In the genomic region with DNA sequence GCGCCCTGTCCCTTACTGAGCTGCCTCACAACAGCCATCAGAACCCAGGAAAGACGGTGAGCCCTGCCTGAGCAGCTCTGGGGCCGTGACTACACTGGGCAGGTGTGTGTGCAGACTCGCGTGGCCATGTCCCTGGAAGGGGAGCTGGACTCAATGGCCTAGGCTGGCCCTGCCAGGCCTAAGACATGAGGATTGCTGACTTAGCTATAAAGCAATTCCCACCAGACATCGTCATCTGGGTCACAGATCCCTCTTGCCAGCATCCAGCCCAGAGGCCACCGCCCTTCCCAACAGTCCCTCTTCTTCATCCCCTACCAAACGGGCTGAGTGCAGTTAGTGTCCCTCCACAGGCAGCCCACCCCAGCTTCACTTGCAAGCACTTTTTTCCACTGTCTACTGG, we compare ENCODE assay signal across 20 cellular contexts. TPM values are rescaled to one million over a fixed set of nuclear protein-coding genes. Genes with fewer than 3 reads are reported as not detected.
A peak's percentile ranks its signal among the peaks of the same experiment; 100 is the strongest.
DNase-seq lines count a peak whose midpoint lies in the region; ATAC-seq, FAIRE-seq and TF ChIP-seq lines count a peak whose summit lies in the region.
"Had no signal": no experiment of that assay in that cellular context is flagged by ENCODE, and none has a peak within 500 bp of the region (broad histone marks: within the 10 kb centered on the region; RNA-seq: fewer than 3 reads in every experiment).

No MANE protein-coding gene starts in this region.

- H3K36me3 Mint-ChIP-seq in activated naive CD8-positive, alpha-beta T cell = peaks cover 2% of the 10 kb centered on the region
- peaks cover 11 to 39% of the 10 kb centered on the region in 2 donors for H3K36me3 Mint-ChIP-seq in stimulated activated naive B cell treated with anti-CD40 and anti-IgM and Interleukin-4, amounts not matched to agents 10 μg/mL and 1 μg/mL and 100 μg/mL, for 72 hours

- H3K4me3 ChIP-seq in HepG2 (replicated peaks in 1 of 3; ENCODE audit: insufficient read depth in 1 of 3, low read depth in 2 of 3, low read length in 3 of 3) (no peak overlapping the region), right lobe of liver (no peak overlapping the region)
- H3K4me3 ChIP-seq: gastrocnemius medialis, smooth muscle cell had no signal

- H3K9me3 ChIP-seq in HepG2 (ENCODE audit: low read length) (no peaks in the 10 kb centered on the region), right lobe of liver (no peaks in the 10 kb centered on the region)
- H3K9me3 ChIP-seq: gastrocnemius medialis had no signal

- intact Hi-C loops in HepG2 (cut with micrococcal nuclease; ENCODE audit: unreplicated experiment) (no loop called here), right lobe of liver (cut with DNase I) (no loop called here)

- H3K36me3 ChIP-seq in HepG2 (replicated peaks in 1 of 2; ENCODE audit: control insufficient read depth in 1 of 2, insufficient read depth in 2 of 2, low read length in 2 of 2) (peaks cover 1 to 8% of the 10 kb centered on the region in 2 experiments; a peak in 1 of 5 replicates), right lobe of liver (no peaks in the 10 kb centered on the region)

- TF ChIP-seq CTCF in HepG2 (CRISPR knock-in tag; IDR thresholded peaks at IDR 0.05) (no peak), right lobe of liver (IDR thresholded peaks at IDR 0.05) (no peak)

- no peak for TF ChIP-seq RAD21 in HepG2 (CRISPR knock-in tag; IDR thresholded peaks at IDR 0.05)

- no peak overlapping the region for H2AFZ ChIP-seq in HepG2 (ENCODE audit: low read length)

- peaks cover 26% of the 10 kb centered on the region for H3K4me1 Mint-ChIP-seq in activated naive CD8-positive, alpha-beta T cell (ENCODE audit: low read depth)
- H3K4me1 Mint-ChIP-seq in stimulated activated naive B cell treated with anti-CD40 and anti-IgM and Interleukin-4, amounts not matched to agents 10 μg/mL and 1 μg/mL and 100 μg/mL, for 72 hours = peaks cover 36 to 44% of the 10 kb centered on the region in 2 donors

- no peaks in the 10 kb centered on the region for H3K9me3 Mint-ChIP-seq in activated naive CD8-positive, alpha-beta T cell (ENCODE audit: low read depth)
- no peaks in the 10 kb centered on the region for H3K9me3 Mint-ChIP-seq in stimulated activated naive B cell treated with anti-CD40 and anti-IgM and Interleukin-4, amounts not matched to agents 10 μg/mL and 1 μg/mL and 100 μg/mL, for 72 hours

- H3K27ac ChIP-seq in HepG2 (ENCODE audit: extremely low read length, insufficient read depth, low read length) (no peak overlapping the region), right lobe of liver (no peak overlapping the region)
- H3K27ac ChIP-seq: gastrocnemius medialis had no signal

- H3K4me1 ChIP-seq in HepG2 (ENCODE audit: insufficient read depth, low read length) (peaks cover 29% of the 10 kb centered on the region), right lobe of liver (peaks cover 0 to 21% (median 8%) of the 10 kb centered on the region in 4 donors)

- no peaks in the 10 kb centered on the region for H3K27me3 ChIP-seq in HepG2 (ENCODE audit: control insufficient read depth in 1 of 2, insufficient read depth in 2 of 2, low read length in 2 of 2)
- no peaks in the 10 kb centered on the region for H3K27me3 ChIP-seq in right lobe of liver
- H3K27me3 ChIP-seq: gastrocnemius medialis had no signal

- H3K27ac Mint-ChIP-seq in activated naive CD8-positive, alpha-beta T cell = peak overlapping the region; percentile 50
- peak overlapping the region; percentile 6 for H3K27ac Mint-ChIP-seq in stimulated activated naive B cell treated with anti-CD40 and anti-IgM and Interleukin-4, amounts not matched to agents 10 μg/mL and 1 μg/mL and 100 μg/mL, for 72 hours

- DNase-seq in HepG2 (ENCODE audit: low spot score) = no peak
- no peak for DNase-seq in right lobe of liver
- no peak for DNase-seq in stimulated activated naive B cell treated with anti-CD40 and anti-IgM and Interleukin-4, amounts not matched to agents 10 μg/mL and 1 μg/mL and 100 μg/mL, for 72 hours
- DNase-seq in superior temporal gyrus (ENCODE audit: extremely low spot score) = no peak
- DNase-seq: activated T-cell treated with anti-CD3 and anti-CD28 coated beads, Interleukin-2, amount 50 U/mL, for 1 hour; anterior cingulate cortex; gastrocnemius medialis; GF-D8; left ventricle myocardium superior; NCI-H187; NCI-H446; SHP77; stimulated activated naive CD8-positive, alpha-beta T cell treated with anti-CD3 and anti-CD28 coated beads, Interleukin-15, Interleukin-2, amounts not matched to agents 100 U/mL and 50 U/mL, for 24 hours; T-helper 2 cell had no signal

- H3K4me3 Mint-ChIP-seq in activated naive CD8-positive, alpha-beta T cell = peak overlapping the region; percentile 42
- H3K4me3 Mint-ChIP-seq in stimulated activated naive B cell treated with anti-CD40 and anti-IgM and Interleukin-4, amounts not matched to agents 10 μg/mL and 1 μg/mL and 100 μg/mL, for 72 hours = no peak overlapping the region

- WGBS in HepG2 (ENCODE audit: low lambda C conversion rate) = 93% methylated on average over 4 of the region's 8 CpGs
- 84% methylated on average over 7 of the region's 8 CpGs for WGBS in right lobe of liver (ENCODE audit: insufficient coverage, low coverage, low lambda C conversion rate, missing lambda C conversion rate)

- no peak overlapping the region for H3K4me2 ChIP-seq in HepG2 (ENCODE audit: low read depth, low read length)
- H3K4me2 ChIP-seq: smooth muscle cell had no signal

- ATAC-seq in HepG2 (no peak), right lobe of liver (no peak), GM19395 (IDR thresholded peaks at IDR 0.05; ENCODE audit: unreplicated experiment) (no peak)
- no peak for ATAC-seq in stimulated activated naive B cell treated with anti-CD40 and anti-IgM and Interleukin-4, amounts not matched to agents 10 μg/mL and 1 μg/mL and 100 μg/mL, for 72 hours (replicated peaks)
- ATAC-seq: gastrocnemius medialis; left ventricle myocardium superior; stimulated activated naive CD8-positive, alpha-beta T cell treated with anti-CD3 and anti-CD28 coated beads, Interleukin-15, Interleukin-2, amounts not matched to agents 100 U/mL and 50 U/mL, for 24 hours had no signal

- in situ Hi-C loops in HepG2 (cut with HindIII; ENCODE audit: extremely low pct_ligation_motif_present, low pct_unique_long_range_greater_than_20kb) = no loop called here

- H3K79me2 ChIP-seq in HepG2 (ENCODE audit: insufficient read depth, low read length) = peaks cover 9% of the 10 kb centered on the region

- TF ChIP-seq POLR2A in HepG2 (IDR thresholded peaks at IDR 0.05; ENCODE audit: insufficient read depth in 1 of 2, low read depth in 2 of 2, low read length in 2 of 2) = no peak
- no peak for TF ChIP-seq POLR2A in right lobe of liver (IDR thresholded peaks at IDR 0.05)

- no TSS peak for BruUV-seq in HepG2 (replicated peaks; lab: Mats Ljungman, UMichigan)

- POLR2A ChIA-PET in HepG2 (lab: Yijun Ruan, JAX) = no interaction called here

- no peak for FAIRE-seq in HepG2 (lab: Jason Lieb, UNC)
- FAIRE-seq: H54, HTR-8/SVneo had no signal

- no peak overlapping the region for H3K9ac ChIP-seq in HepG2 (ENCODE audit: insufficient read depth, low read depth, low read length)

- TF ChIP-seq EP300 in HepG2 (IDR thresholded peaks at IDR 0.05; ENCODE audit: low read depth in 2 of 2, low read length in 2 of 2) = no peak
- TF ChIP-seq EP300 in HepG2 (CRISPR knock-in tag; IDR thresholded peaks at IDR 0.05; ENCODE audit: borderline replicate concordance) = no peak

- H3K27me3 Mint-ChIP-seq in activated naive CD8-positive, alpha-beta T cell = no peaks in the 10 kb centered on the region
- no peaks in the 10 kb centered on the region for H3K27me3 Mint-ChIP-seq in stimulated activated naive B cell treated with anti-CD40 and anti-IgM and Interleukin-4, amounts not matched to agents 10 μg/mL and 1 μg/mL and 100 μg/mL, for 72 hours

- CTCF ChIA-PET in HepG2 (lab: Yijun Ruan, JAX; ENCODE audit: low intra/inter-chr PET ratio, low total read pairs) = no interaction called here

- H4K20me1 ChIP-seq in HepG2 (ENCODE audit: insufficient read depth, low read length) = no peaks in the 10 kb centered on the region

RNA-seq across cellular contexts. Expression of a gene that starts 3.7 kb away (rescaled TPM):
- total RNA-seq in HepG2 (2016; rRNA removed; fragmentation: Illumina TruSeq; extraction: Trizol) (51.1 and 51.7 TPM in 2 replicates), right lobe of liver (10 to 100 TPM; 36.1 to 56.2 (median 39.7) TPM)
- total RNA-seq in HepG2 (2016; cell fraction: cytosol; rRNA removed; fragmentation: Illumina TruSeq; extraction: Trizol; ENCODE audit: low read depth) = 55.8 and 62.5 TPM in 2 replicates
- 47.6 and 50.9 TPM in 2 replicates for total RNA-seq in HepG2 (2016; cell fraction: insoluble cytoplasmic fraction; rRNA removed; fragmentation: Illumina TruSeq; extraction: Trizol)
- total RNA-seq in HepG2 (2016; cell fraction: membrane; rRNA removed; fragmentation: Illumina TruSeq; extraction: Trizol) = 52.1 and 59.2 TPM in 2 replicates
- 27.3 and 30.2 TPM in 2 replicates for total RNA-seq in HepG2 (2016; cell fraction: nucleus; rRNA removed; fragmentation: Illumina TruSeq; extraction: Trizol)
- polyA plus RNA-seq in HepG2 (2011; rRNA removed) = 49.1 and 49.2 TPM in 2 replicates
- 61.9 and 80.7 TPM in 2 replicates for polyA plus RNA-seq in HepG2 (2011; cell fraction: cytosol; rRNA removed)
- polyA plus RNA-seq in HepG2 (2011; cell fraction: nucleus; rRNA removed) = 84.9 and 98.2 TPM in 2 replicates
- polyA plus RNA-seq in HepG2 (2012) = 45.4 and 52.3 TPM in 2 replicates
- polyA plus RNA-seq in HepG2 (2016; cell fraction: cytosol; fragmentation: Illumina TruSeq; extraction: Trizol; ENCODE audit: low read depth) = 168 and 195 TPM in 2 replicates
- polyA plus RNA-seq in HepG2 (2016; cell fraction: insoluble cytoplasmic fraction; fragmentation: Illumina TruSeq; extraction: Trizol; ENCODE audit: low read depth) = 99.2 and 109 TPM in 2 replicates
- polyA plus RNA-seq in HepG2 (2016; cell fraction: membrane; fragmentation: Illumina TruSeq; extraction: Trizol; ENCODE audit: low read depth) = 92.8 and 108 TPM in 2 replicates
- polyA plus RNA-seq in HepG2 (2016; cell fraction: nucleus; fragmentation: Illumina TruSeq; extraction: Trizol; ENCODE audit: insufficient read depth, low read depth) = 92.2 and 97.8 TPM in 2 replicates
- polyA minus RNA-seq in HepG2 (2011; rRNA and poly(A)+ RNA removed; ENCODE audit: low replicate concordance) = 30.3 and 98.8 TPM in 2 replicates
- 14.6 and 17.3 TPM in 2 replicates for polyA minus RNA-seq in HepG2 (2011; cell fraction: cytosol; rRNA and poly(A)+ RNA removed)
- polyA minus RNA-seq in HepG2 (2011; cell fraction: nucleus; rRNA and poly(A)+ RNA removed) = 23.7 and 25.0 TPM in 2 replicates

RNA-seq across cellular contexts. Expression of a gene that starts 5.1 kb away (rescaled TPM):
- 0.64 TPM in 1 of 2 replicates, not detected in the other for total RNA-seq in HepG2 (2016; rRNA removed; fragmentation: Illumina TruSeq; extraction: Trizol)
- not detected in 2 replicates for total RNA-seq in HepG2 (2016; cell fraction: cytosol; rRNA removed; fragmentation: Illumina TruSeq; extraction: Trizol; ENCODE audit: low read depth)
- total RNA-seq in HepG2 (2016; cell fraction: insoluble cytoplasmic fraction; rRNA removed; fragmentation: Illumina TruSeq; extraction: Trizol) = 0.22 TPM in 1 of 2 replicates, not detected in the other
- 0.28 TPM in 1 of 2 replicates, not detected in the other for total RNA-seq in HepG2 (2016; cell fraction: membrane; rRNA removed; fragmentation: Illumina TruSeq; extraction: Trizol)
- total RNA-seq in HepG2 (2016; cell fraction: nucleus; rRNA removed; fragmentation: Illumina TruSeq; extraction: Trizol) = 0.41 TPM in 1 of 2 replicates, not detected in the other
- polyA plus RNA-seq in HepG2 (2011; rRNA removed) = 0.57 and 1.1 TPM in 2 replicates
- 0.10 and 0.19 TPM in 2 replicates for polyA plus RNA-seq in HepG2 (2011; cell fraction: cytosol; rRNA removed)
- polyA plus RNA-seq in HepG2 (2011; cell fraction: nucleus; rRNA removed) = 7.0 and 9.1 TPM in 2 replicates
- polyA plus RNA-seq in HepG2 (2012) = 0.35 and 0.59 TPM in 2 replicates
- not detected in 2 replicates for polyA plus RNA-seq in HepG2 (2016; cell fraction: cytosol; fragmentation: Illumina TruSeq; extraction: Trizol; ENCODE audit: low read depth)
- not detected in 2 replicates for polyA plus RNA-seq in HepG2 (2016; cell fraction: insoluble cytoplasmic fraction; fragmentation: Illumina TruSeq; extraction: Trizol; ENCODE audit: low read depth)
- not detected in 2 replicates for polyA plus RNA-seq in HepG2 (2016; cell fraction: membrane; fragmentation: Illumina TruSeq; extraction: Trizol; ENCODE audit: low read depth)
- polyA plus RNA-seq in HepG2 (2016; cell fraction: nucleus; fragmentation: Illumina TruSeq; extraction: Trizol; ENCODE audit: insufficient read depth, low read depth) = 0.64 and 1.9 TPM in 2 replicates
- polyA minus RNA-seq in HepG2 (2011; rRNA and poly(A)+ RNA removed; ENCODE audit: low replicate concordance) = 1.6 and 1.8 TPM in 2 replicates
- polyA minus RNA-seq in HepG2 (2011; cell fraction: cytosol; rRNA and poly(A)+ RNA removed) = 1.1 TPM in 1 of 2 replicates, not detected in the other
- 1.2 and 2.8 TPM in 2 replicates for polyA minus RNA-seq in HepG2 (2011; cell fraction: nucleus; rRNA and poly(A)+ RNA removed)
- total RNA-seq in right lobe of liver = 10 to 100 TPM in 2 of 6 experiments, 1 to 10 TPM in 4; 5.5 to 11.9 (median 8.7) TPM

RNA-seq across cellular contexts. Expression of a gene that starts 13.3 kb away (rescaled TPM):
- total RNA-seq in HepG2 (2016; rRNA removed; fragmentation: Illumina TruSeq; extraction: Trizol) (0.77 and 1.4 TPM in 2 replicates), right lobe of liver (1 to 10 TPM; 2.2 to 9.1 (median 5.2) TPM)
- total RNA-seq in HepG2 (2016; cell fraction: cytosol; rRNA removed; fragmentation: Illumina TruSeq; extraction: Trizol; ENCODE audit: low read depth) = not detected in 2 replicates
- total RNA-seq in HepG2 (2016; cell fraction: insoluble cytoplasmic fraction; rRNA removed; fragmentation: Illumina TruSeq; extraction: Trizol) = 0.48 and 1.3 TPM in 2 replicates
- total RNA-seq in HepG2 (2016; cell fraction: membrane; rRNA removed; fragmentation: Illumina TruSeq; extraction: Trizol) = 0.31 and 0.34 TPM in 2 replicates
- total RNA-seq in HepG2 (2016; cell fraction: nucleus; rRNA removed; fragmentation: Illumina TruSeq; extraction: Trizol) = 0.78 and 1.4 TPM in 2 replicates
- polyA plus RNA-seq in HepG2 (2011; rRNA removed) = 2.0 and 2.6 TPM in 2 replicates
- 2.7 and 3.2 TPM in 2 replicates for polyA plus RNA-seq in HepG2 (2011; cell fraction: cytosol; rRNA removed)
- 7.0 and 9.2 TPM in 2 replicates for polyA plus RNA-seq in HepG2 (2011; cell fraction: nucleus; rRNA removed)
- 1.5 and 2.1 TPM in 2 replicates for polyA plus RNA-seq in HepG2 (2012)
- polyA plus RNA-seq in HepG2 (2016; cell fraction: cytosol; fragmentation: Illumina TruSeq; extraction: Trizol; ENCODE audit: low read depth) = 0.29 and 0.48 TPM in 2 replicates
- polyA plus RNA-seq in HepG2 (2016; cell fraction: insoluble cytoplasmic fraction; fragmentation: Illumina TruSeq; extraction: Trizol; ENCODE audit: low read depth) = 0.72 and 1.8 TPM in 2 replicates
- polyA plus RNA-seq in HepG2 (2016; cell fraction: membrane; fragmentation: Illumina TruSeq; extraction: Trizol; ENCODE audit: low read depth) = 0.16 and 0.45 TPM in 2 replicates
- polyA plus RNA-seq in HepG2 (2016; cell fraction: nucleus; fragmentation: Illumina TruSeq; extraction: Trizol; ENCODE audit: insufficient read depth, low read depth) = 0.89 and 1.6 TPM in 2 replicates
- 3.3 TPM in 1 of 2 replicates, not detected in the other for polyA minus RNA-seq in HepG2 (2011; rRNA and poly(A)+ RNA removed; ENCODE audit: low replicate concordance)
- 0.53 and 1.5 TPM in 2 replicates for polyA minus RNA-seq in HepG2 (2011; cell fraction: cytosol; rRNA and poly(A)+ RNA removed)
- 1.6 and 1.7 TPM in 2 replicates for polyA minus RNA-seq in HepG2 (2011; cell fraction: nucleus; rRNA and poly(A)+ RNA removed)
- total RNA-seq: smooth muscle cell had no signal

RNA-seq across cellular contexts. Expression of a gene that starts 26.7 kb away (rescaled TPM):
- total RNA-seq in HepG2 (2016; rRNA removed; fragmentation: Illumina TruSeq; extraction: Trizol) (not detected in 2 replicates), right lobe of liver (under 1 TPM in 1 of 6 experiments, not detected in 5; 0.31 TPM)
- total RNA-seq in HepG2 (2016; cell fraction: cytosol; rRNA removed; fragmentation: Illumina TruSeq; extraction: Trizol; ENCODE audit: low read depth) = not detected in 2 replicates
- not detected in 2 replicates for total RNA-seq in HepG2 (2016; cell fraction: insoluble cytoplasmic fraction; rRNA removed; fragmentation: Illumina TruSeq; extraction: Trizol)
- not detected in 2 replicates for total RNA-seq in HepG2 (2016; cell fraction: membrane; rRNA removed; fragmentation: Illumina TruSeq; extraction: Trizol)
- total RNA-seq in HepG2 (2016; cell fraction: nucleus; rRNA removed; fragmentation: Illumina TruSeq; extraction: Trizol) = not detected in 2 replicates
- not detected in 2 replicates for polyA plus RNA-seq in HepG2 (2011; rRNA removed)
- polyA plus RNA-seq in HepG2 (2011; cell fraction: cytosol; rRNA removed) = not detected in 2 replicates
- not detected in 2 replicates for polyA plus RNA-seq in HepG2 (2011; cell fraction: nucleus; rRNA removed)
- polyA plus RNA-seq in HepG2 (2012) = not detected in 2 replicates
- polyA plus RNA-seq in HepG2 (2016; cell fraction: cytosol; fragmentation: Illumina TruSeq; extraction: Trizol; ENCODE audit: low read depth) = not detected in 2 replicates
- polyA plus RNA-seq in HepG2 (2016; cell fraction: insoluble cytoplasmic fraction; fragmentation: Illumina TruSeq; extraction: Trizol; ENCODE audit: low read depth) = not detected in 2 replicates
- not detected in 2 replicates for polyA plus RNA-seq in HepG2 (2016; cell fraction: membrane; fragmentation: Illumina TruSeq; extraction: Trizol; ENCODE audit: low read depth)
- not detected in 2 replicates for polyA plus RNA-seq in HepG2 (2016; cell fraction: nucleus; fragmentation: Illumina TruSeq; extraction: Trizol; ENCODE audit: insufficient read depth, low read depth)
- 0.18 and 0.87 TPM in 2 replicates for polyA minus RNA-seq in HepG2 (2011; rRNA and poly(A)+ RNA removed; ENCODE audit: low replicate concordance)
- not detected in 2 replicates for polyA minus RNA-seq in HepG2 (2011; cell fraction: cytosol; rRNA and poly(A)+ RNA removed)
- polyA minus RNA-seq in HepG2 (2011; cell fraction: nucleus; rRNA and poly(A)+ RNA removed) = not detected in 2 replicates
- total RNA-seq: MCF 10A, smooth muscle cell had no signal
- polyA plus RNA-seq: smooth muscle cell had no signal

RNA-seq across cellular contexts. Expression of a gene that starts 40.5 kb away (rescaled TPM):
- total RNA-seq in HepG2 (2016; rRNA removed; fragmentation: Illumina TruSeq; extraction: Trizol) = 17.8 and 24.0 TPM in 2 replicates
- 3.1 and 3.2 TPM in 2 replicates for total RNA-seq in HepG2 (2016; cell fraction: cytosol; rRNA removed; fragmentation: Illumina TruSeq; extraction: Trizol; ENCODE audit: low read depth)
- total RNA-seq in HepG2 (2016; cell fraction: insoluble cytoplasmic fraction; rRNA removed; fragmentation: Illumina TruSeq; extraction: Trizol) = 18.3 and 20.3 TPM in 2 replicates
- 11.9 and 12.8 TPM in 2 replicates for total RNA-seq in HepG2 (2016; cell fraction: membrane; rRNA removed; fragmentation: Illumina TruSeq; extraction: Trizol)
- total RNA-seq in HepG2 (2016; cell fraction: nucleus; rRNA removed; fragmentation: Illumina TruSeq; extraction: Trizol) = 17.9 and 21.9 TPM in 2 replicates
- 5.8 TPM in 2 replicates for polyA plus RNA-seq in HepG2 (2011; rRNA removed)
- polyA plus RNA-seq in HepG2 (2011; cell fraction: cytosol; rRNA removed) = 4.6 and 5.7 TPM in 2 replicates
- 27.7 and 34.4 TPM in 2 replicates for polyA plus RNA-seq in HepG2 (2011; cell fraction: nucleus; rRNA removed)
- 18.3 and 21.2 TPM in 2 replicates for polyA plus RNA-seq in HepG2 (2012)
- 2.2 and 2.6 TPM in 2 replicates for polyA plus RNA-seq in HepG2 (2016; cell fraction: cytosol; fragmentation: Illumina TruSeq; extraction: Trizol; ENCODE audit: low read depth)
- 32.5 and 46.4 TPM in 2 replicates for polyA plus RNA-seq in HepG2 (2016; cell fraction: insoluble cytoplasmic fraction; fragmentation: Illumina TruSeq; extraction: Trizol; ENCODE audit: low read depth)
- 7.0 and 9.4 TPM in 2 replicates for polyA plus RNA-seq in HepG2 (2016; cell fraction: membrane; fragmentation: Illumina TruSeq; extraction: Trizol; ENCODE audit: low read depth)
- 60.1 and 68.4 TPM in 2 replicates for polyA plus RNA-seq in HepG2 (2016; cell fraction: nucleus; fragmentation: Illumina TruSeq; extraction: Trizol; ENCODE audit: insufficient read depth, low read depth)
- polyA minus RNA-seq in HepG2 (2011; rRNA and poly(A)+ RNA removed; ENCODE audit: low replicate concordance) = 16.9 and 25.4 TPM in 2 replicates
- 17.9 and 19.6 TPM in 2 replicates for polyA minus RNA-seq in HepG2 (2011; cell fraction: cytosol; rRNA and poly(A)+ RNA removed)
- 10.3 and 14.4 TPM in 2 replicates for polyA minus RNA-seq in HepG2 (2011; cell fraction: nucleus; rRNA and poly(A)+ RNA removed)
- total RNA-seq in right lobe of liver = 10 to 100 TPM; 15.2 to 32.5 (median 19.7) TPM
